8 cellular contexts compared by ENCODE assay signal in the genomic region with DNA sequence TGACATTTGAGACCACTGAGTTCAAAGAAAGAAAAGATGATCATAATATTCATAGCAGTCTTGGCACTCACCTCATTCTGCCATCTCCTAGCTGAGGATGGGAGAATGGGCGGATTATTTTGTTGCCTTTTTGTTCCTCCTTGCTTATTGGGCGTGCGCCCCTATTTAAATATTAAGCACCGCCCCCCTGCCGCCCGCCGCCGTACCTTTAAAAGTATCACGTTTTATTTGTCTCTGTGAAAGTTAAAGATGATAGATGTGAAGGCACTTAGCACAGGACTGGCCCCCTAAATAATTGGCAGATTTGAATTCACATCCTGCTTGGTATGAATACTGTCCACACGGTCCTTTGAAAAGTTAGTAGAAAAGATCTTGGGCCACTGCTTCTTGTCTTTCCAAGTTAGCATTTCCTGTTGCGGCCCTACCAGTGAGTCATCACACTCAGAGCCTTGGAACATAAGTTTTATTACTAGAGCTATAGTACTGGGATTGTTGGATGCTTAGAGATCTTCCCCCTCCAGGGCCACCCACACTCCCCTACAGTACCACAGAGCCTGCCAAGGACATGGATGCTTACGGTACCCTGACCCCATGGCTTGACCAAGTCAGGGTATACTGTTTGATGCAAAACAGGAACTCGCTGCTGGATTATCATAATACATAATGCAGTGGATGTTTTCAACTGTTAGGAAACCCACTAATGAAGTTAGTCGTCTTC. TPM values are rescaled to one million over a fixed set of nuclear protein-coding genes. Genes with fewer than 3 reads are reported as not detected.
DNase-seq lines count a peak whose midpoint lies in the region; ATAC-seq, FAIRE-seq and TF ChIP-seq lines count a peak whose summit lies in the region.
"Not testable (repeated sequence)": the region's sequence is repeated elsewhere in the genome, so short reads cannot be mapped to it uniquely, and the experiment has no call there.

No MANE protein-coding gene starts in this region.

- not testable (repeated sequence) for H3K9ac ChIP-seq in mucosa of rectum (ENCODE audit: low read depth in 1 of 2, low read length in 2 of 2); smooth muscle cell (ENCODE audit: low read depth)

- peak overlapping the region; percentile 49 to 62 for H3K27ac ChIP-seq in mucosa of rectum (ENCODE audit: low read depth in 2 of 2, low read length in 2 of 2)
- H3K27ac ChIP-seq in smooth muscle cell (ENCODE audit: low read depth): peak overlapping the region; percentile 76

- ATAC-seq in esophagus mucosa (peak; percentile 19), left ventricle myocardium superior (peak; percentile 38)

- DNase-seq in A172 (ENCODE audit: low spot score) (peak; percentile 87), GM03348 (ENCODE audit: low spot score) (peak; percentile 40), astrocyte of the hippocampus (ENCODE audit: low read depth, low spot score) (peak; percentile 57)
- DNase-seq in RCC 7860 (ENCODE audit: low spot score); left ventricle myocardium superior; smooth muscle cell (lab: John Stamatoyannopoulos, UW; ENCODE audit: unreplicated experiment): not testable (repeated sequence)

- not testable (repeated sequence) for H3K9me3 ChIP-seq in mucosa of rectum (ENCODE audit: control insufficient read depth in 2 of 2, low read length in 2 of 2); smooth muscle cell (replicated peaks; ENCODE audit: low read depth)

- H2AFZ ChIP-seq in smooth muscle cell (ENCODE audit: low read depth): not testable (repeated sequence)

- peaks cover 59 to 61% of the 10 kb centered on the region in 2 donors for H3K36me3 ChIP-seq in mucosa of rectum (ENCODE audit: control insufficient read depth in 2 of 2, insufficient read depth in 2 of 2, low read length in 2 of 2)
- not testable (repeated sequence) for H3K36me3 ChIP-seq in smooth muscle cell (ENCODE audit: low read depth)

- H3K4me2 ChIP-seq in smooth muscle cell: peak overlapping the region; percentile 42

- FAIRE-seq in RCC 7860 (lab: Jason Lieb, UNC): peak; percentile 34

- intact Hi-C loops in left ventricle myocardium superior (cut with micrococcal nuclease): not testable (repeated sequence)

- TF ChIP-seq CTCF in smooth muscle cell (IDR thresholded peaks at IDR 0.05; ENCODE audit: borderline replicate concordance, insufficient read depth, poor library complexity, severe bottlenecking): not testable (repeated sequence)

- H3K27me3 ChIP-seq in mucosa of rectum (ENCODE audit: control insufficient read depth in 2 of 2, insufficient read depth in 2 of 2, low read length in 2 of 2); smooth muscle cell (ENCODE audit: low read depth): not testable (repeated sequence)

- H4K20me1 ChIP-seq in smooth muscle cell (ENCODE audit: low read depth): peaks cover 95% of the 10 kb centered on the region

- peaks cover 38% of the 10 kb centered on the region for H3F3A ChIP-seq in smooth muscle cell (ENCODE audit: low read depth)

- H3K4me3 ChIP-seq in mucosa of rectum (ENCODE audit: low read length in 2 of 2); smooth muscle cell: not testable (repeated sequence)

- 67% methylated on average over 14 of the region's 14 CpGs for WGBS in smooth muscle cell (ENCODE audit: low lambda C conversion rate)

- peaks cover 25% of the 10 kb centered on the region for H3K79me2 ChIP-seq in smooth muscle cell (ENCODE audit: low read depth)

- H3K4me1 ChIP-seq in mucosa of rectum (ENCODE audit: control insufficient read depth in 2 of 2, insufficient read depth in 2 of 2, low read length in 2 of 2); smooth muscle cell (ENCODE audit: low read depth): not testable (repeated sequence)

RNA-seq across cellular contexts. Expression of a gene that starts 30.5 kb away (rescaled TPM):
- 134 and 139 TPM in 2 replicates for total RNA-seq in A172 (2014; rRNA removed; shearing (Covaris generic))
- total RNA-seq in esophagus mucosa (23.9 TPM), left ventricle myocardium superior (23.7 TPM), smooth muscle cell (66.9 and 70.0 TPM in 2 replicates)
- polyA plus RNA-seq in smooth muscle cell: 96.6 and 96.9 TPM in 2 replicates

RNA-seq across cellular contexts. Expression of a gene that starts 50.6 kb away (rescaled TPM):
- total RNA-seq in A172 (2014; rRNA removed; shearing (Covaris generic)): 80.5 and 89.8 TPM in 2 replicates
- 54.5 TPM for total RNA-seq in esophagus mucosa
- total RNA-seq in left ventricle myocardium superior: 82.0 TPM
- 102 and 124 TPM in 2 replicates for total RNA-seq in smooth muscle cell
- polyA plus RNA-seq in smooth muscle cell: 113 and 114 TPM in 2 replicates
